Comparison of ENCODE assay signal across 2 cellular contexts in the genomic region with DNA sequence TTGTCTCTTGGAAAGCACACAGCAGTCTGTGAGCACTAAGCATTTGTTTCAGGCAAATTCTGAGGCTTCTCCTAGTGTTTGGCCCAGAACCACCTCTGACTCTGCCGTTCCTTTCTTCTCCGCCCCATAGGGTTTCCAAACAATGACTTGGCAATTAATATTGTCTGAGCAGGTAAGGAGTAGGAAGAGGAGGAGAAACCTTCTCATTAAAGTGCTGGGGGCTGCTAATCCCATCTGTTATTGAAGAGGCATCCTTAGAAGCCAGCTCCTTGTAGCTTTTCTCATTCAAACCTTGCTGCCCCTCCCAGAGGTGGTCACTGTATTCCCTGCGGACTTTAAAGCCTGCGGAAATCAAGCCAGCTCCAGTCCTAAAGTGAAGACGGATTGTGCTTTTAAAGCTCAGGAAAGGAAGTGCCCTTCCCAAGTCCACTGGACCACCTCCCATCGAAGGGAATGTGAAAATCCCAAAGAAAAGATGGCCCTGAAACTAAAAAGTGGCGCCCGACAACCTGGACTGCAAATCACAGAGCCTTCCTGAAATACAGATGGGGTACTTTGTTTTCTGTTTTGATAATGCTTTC.
TF ChIP-seq lines count a peak whose summit lies in the region.

No MANE protein-coding gene starts in this region.

TF ChIP-seq in A549, 52 proteins besides CTCF, POLR2A, EP300 and RAD21:
- TF ChIP-seq KDM1A (IDR thresholded peaks at IDR 0.05; ENCODE audit: low read depth) (no peak), POLR2AphosphoS2 (conservative IDR thresholded peaks at IDR 0.05; ENCODE audit: low read length) (no peak), MAFK (IDR thresholded peaks at IDR 0.05; ENCODE audit: partially characterized antibody) (peak; percentile 45)

TF ChIP-seq in H1, 55 proteins besides CTCF, POLR2A, EP300 and RAD21:
- TF ChIP-seq TAF7 (optimal IDR thresholded peaks at IDR 0.05; ENCODE audit: borderline replicate concordance, low read depth, low read length) (no peak), CBX8 (IDR thresholded peaks at IDR 0.05; ENCODE audit: borderline replicate concordance, low read depth, low read length) (no peak), KDM4A (IDR thresholded peaks at IDR 0.05; ENCODE audit: low read depth, low read length, severe bottlenecking) (peak; percentile 12), SP4 (IDR thresholded peaks at IDR 0.05; ENCODE audit: low read length) (no peak), HDAC2 (IDR thresholded peaks at IDR 0.05; ENCODE audit: borderline replicate concordance in 1 of 2, low read depth in 2 of 2, low read length in 2 of 2) (no peak), YY1 (IDR thresholded peaks at IDR 0.05; ENCODE audit: low read depth, low read length) (peak; percentile 49; the same call in 1 of the 2 replicates), SUZ12 (IDR thresholded peaks at IDR 0.05; ENCODE audit: low read length) (no peak; the same call in 1 of the 2 replicates), TAF1 (IDR thresholded peaks at IDR 0.05; ENCODE audit: low read depth, low read length) (0 out of 2 replicates have a peak, but pooled peaks have one; percentile 24), KDM1A (IDR thresholded peaks at IDR 0.05; ENCODE audit: borderline replicate concordance, low read length) (no peak), TEAD4 (IDR thresholded peaks at IDR 0.05; ENCODE audit: low read depth, low read length) (no peak), CBX5 (IDR thresholded peaks at IDR 0.05; ENCODE audit: low read depth, low read length) (no peak), GTF2F1 (IDR thresholded peaks at IDR 0.05; ENCODE audit: borderline replicate concordance, low read depth, low read length) (no peak), BACH1 (IDR thresholded peaks at IDR 0.05; ENCODE audit: low read length) (peak; percentile 97), SRF (IDR thresholded peaks at IDR 0.05; ENCODE audit: low read depth, low read length) (no peak), TCF12 (IDR thresholded peaks at IDR 0.05; ENCODE audit: low read depth, low read length) (no peak), CTBP2 (IDR thresholded peaks at IDR 0.05; ENCODE audit: borderline replicate concordance, insufficient read depth, insufficient read length, low read length) (no peak), JUND (IDR thresholded peaks at IDR 0.05; ENCODE audit: low read length) (no peak), CHD7 (IDR thresholded peaks at IDR 0.05; ENCODE audit: insufficient replicate concordance, low read length) (no peak), FOSL1 (IDR thresholded peaks at IDR 0.05; ENCODE audit: insufficient read depth, low read depth, low read length) (no peak), KDM5A (IDR thresholded peaks at IDR 0.05; ENCODE audit: low read length) (no peak), SIRT6 (IDR thresholded peaks at IDR 0.05; ENCODE audit: low read length) (no peak), CREB1 (IDR thresholded peaks at IDR 0.05) (no peak), POLR2AphosphoS5 (IDR thresholded peaks at IDR 0.05; ENCODE audit: low read depth, low read length) (no peak), ASH2L (IDR thresholded peaks at IDR 0.05; ENCODE audit: low read length) (no peak), GABPA (IDR thresholded peaks at IDR 0.05; ENCODE audit: borderline replicate concordance, insufficient read depth, low read length) (no peak), SP2 (IDR thresholded peaks at IDR 0.05; ENCODE audit: low read length) (no peak), NRF1 (IDR thresholded peaks at IDR 0.05; ENCODE audit: low read depth, low read length) (no peak), CEBPB (IDR thresholded peaks at IDR 0.05; ENCODE audit: low read depth, low read length) (no peak), E2F6 (IDR thresholded peaks at IDR 0.05) (no peak), MAFK (IDR thresholded peaks at IDR 0.05; ENCODE audit: low read depth, low read length) (peak; percentile 79), BCL11A (IDR thresholded peaks at IDR 0.05; ENCODE audit: low read depth in 2 of 2, low read length in 2 of 2) (no peak), POU5F1 (IDR thresholded peaks at IDR 0.05; ENCODE audit: low read depth, low read length) (no peak), RFX5 (IDR thresholded peaks at IDR 0.05; ENCODE audit: borderline replicate concordance, low read depth, low read length) (no peak), RNF2 (IDR thresholded peaks at IDR 0.05; ENCODE audit: borderline replicate concordance, low read depth, low read length, missing control alignments, poor library complexity, severe bottlenecking) (no peak), SIN3A (conservative IDR thresholded peaks at IDR 0.05 in 1 of 2, IDR thresholded peaks at IDR 0.05 in 1 of 2; ENCODE audit: low read depth in 1 of 2, low read length in 2 of 2) (0 out of 4 replicates have a peak, but pooled peaks of 1 of the 2 experiments have one; percentile 20), SIX5 (IDR thresholded peaks at IDR 0.05; ENCODE audit: low read depth, low read length) (no peak), SAP30 (IDR thresholded peaks at IDR 0.05; ENCODE audit: insufficient read depth, insufficient replicate concordance, low read length) (no peak), CHD1 (IDR thresholded peaks at IDR 0.05; ENCODE audit: low read depth, low read length) (no peak), TBP (IDR thresholded peaks at IDR 0.05; ENCODE audit: low read depth, low read length) (0 out of 2 replicates have a peak, but pooled peaks have one; percentile 27), RBBP5 (IDR thresholded peaks at IDR 0.05; ENCODE audit: borderline replicate concordance, low read depth, low read length) (no peak)
- TF ChIP-seq, protein P1, sequence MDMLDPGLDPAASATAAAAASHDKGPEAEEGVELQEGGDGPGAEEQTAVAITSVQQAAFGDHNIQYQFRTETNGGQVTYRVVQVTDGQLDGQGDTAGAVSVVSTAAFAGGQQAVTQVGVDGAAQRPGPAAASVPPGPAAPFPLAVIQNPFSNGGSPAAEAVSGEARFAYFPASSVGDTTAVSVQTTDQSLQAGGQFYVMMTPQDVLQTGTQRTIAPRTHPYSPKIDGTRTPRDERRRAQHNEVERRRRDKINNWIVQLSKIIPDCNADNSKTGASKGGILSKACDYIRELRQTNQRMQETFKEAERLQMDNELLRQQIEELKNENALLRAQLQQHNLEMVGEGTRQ (IDR thresholded peaks at IDR 0.05; ENCODE audit: low read length): no peak
- TF ChIP-seq, protein P2, sequence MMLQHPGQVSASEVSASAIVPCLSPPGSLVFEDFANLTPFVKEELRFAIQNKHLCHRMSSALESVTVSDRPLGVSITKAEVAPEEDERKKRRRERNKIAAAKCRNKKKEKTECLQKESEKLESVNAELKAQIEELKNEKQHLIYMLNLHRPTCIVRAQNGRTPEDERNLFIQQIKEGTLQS (IDR thresholded peaks at IDR 0.05; ENCODE audit: insufficient read depth, low read depth, low read length): no peak
